In the genomic region with DNA sequence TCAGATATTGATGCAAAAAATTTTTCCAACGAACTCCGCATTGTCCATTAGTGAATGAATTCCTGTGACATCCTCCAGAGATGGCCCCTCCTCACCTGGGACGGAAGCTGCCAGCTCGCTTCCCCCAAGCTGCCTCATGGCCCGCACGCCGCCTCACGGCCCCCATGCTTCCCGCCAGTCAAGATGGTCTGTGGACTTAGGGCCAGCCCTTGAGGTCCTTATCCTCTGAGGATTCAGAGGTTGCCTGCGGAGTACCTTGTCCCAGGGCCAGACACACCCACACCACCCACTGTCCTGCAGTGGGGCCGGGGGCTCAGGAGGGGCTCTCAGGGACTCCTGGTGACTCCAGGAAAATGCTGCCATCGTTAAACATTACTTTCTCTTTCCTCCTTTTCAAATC, we compare ENCODE assay signal across 14 cellular contexts.
"Had no signal": no experiment of that assay in that cellular context is flagged by ENCODE, and none has a peak within 500 bp of the region (broad histone marks: within the 10 kb centered on the region; RNA-seq: fewer than 3 reads in every experiment).

No MANE protein-coding gene starts in this region.

- H3K9me3 ChIP-seq: body of pancreas, left lung, right atrium auricular region, stomach, thoracic aorta had no signal

- H3K27me3 Mint-ChIP-seq: activated CD4-positive, alpha-beta memory T cell treated with anti-CD3 and anti-CD28 coated beads, Interleukin-2, amount 10 ng/mL, durations not matched to agents 7 days and 5 days; activated T-cell treated with anti-CD3 and anti-CD28 coated beads, Interleukin-2, amount 50 U/mL, for 24 hours; T-helper 17 cell had no signal

- H3K9me3 Mint-ChIP-seq: activated CD4-positive, alpha-beta memory T cell treated with anti-CD3 and anti-CD28 coated beads, Interleukin-2, amount 10 ng/mL, durations not matched to agents 7 days and 5 days; activated naive CD4-positive, alpha-beta T cell treated with anti-CD3 and anti-CD28 coated beads, Interleukin-2, amount 50 U/mL, for 72 hours; activated T-cell treated with anti-CD3 and anti-CD28 coated beads, Interleukin-2, amount 50 U/mL, for 24 hours had no signal

- H3K4me1 Mint-ChIP-seq: activated CD4-positive, alpha-beta memory T cell treated with anti-CD3 and anti-CD28 coated beads, Interleukin-2, amount 10 ng/mL, durations not matched to agents 7 days and 5 days had no signal

- H3K4me1 ChIP-seq: body of pancreas had no signal

- H3K27ac ChIP-seq: body of pancreas, left lung, neutrophil, thoracic aorta had no signal

- H3K4me3 ChIP-seq: body of pancreas, left lung, right atrium auricular region, stomach, thoracic aorta had no signal

- ATAC-seq: body of pancreas had no signal

- H3K27ac Mint-ChIP-seq: activated CD4-positive, alpha-beta memory T cell treated with anti-CD3 and anti-CD28 coated beads, Interleukin-2, amount 10 ng/mL, durations not matched to agents 7 days and 5 days; activated naive CD4-positive, alpha-beta T cell treated with anti-CD3 and anti-CD28 coated beads, Interleukin-2, amount 50 U/mL, for 72 hours; activated T-cell treated with anti-CD3 and anti-CD28 coated beads, Interleukin-2, amount 50 U/mL, for 24 hours; naive B cell; T-helper 17 cell had no signal

- H3K27me3 ChIP-seq: body of pancreas, left lung, neutrophil, right atrium auricular region, stomach had no signal

- DNase-seq: activated CD4-positive, alpha-beta T cell treated with anti-CD3 and anti-CD28 coated beads for 4 hours; activated effector memory CD4-positive, alpha-beta T cell treated with Interleukin-2 at 50 U/mL for 16 hours; activated T-cell treated with anti-CD3 and anti-CD28 coated beads, Interleukin-2, amount 50 U/mL, for 24 hours; left lung; naive B cell; T-helper 17 cell had no signal

- FAIRE-seq: keratinocyte had no signal

- H3K4me3 Mint-ChIP-seq: activated CD4-positive, alpha-beta memory T cell treated with anti-CD3 and anti-CD28 coated beads, Interleukin-2, amount 10 ng/mL, durations not matched to agents 7 days and 5 days; activated T-cell treated with anti-CD3 and anti-CD28 coated beads, Interleukin-2, amount 50 U/mL, for 24 hours; T-helper 17 cell had no signal
